ENCODE assay signal across 1 cellular context in genomic region chr9:69253057-69253456, GRCh38.
TF ChIP-seq lines count a peak whose summit lies in the region.

No MANE protein-coding gene starts in this region.

TF ChIP-seq in IMR-90, 13 proteins besides CTCF, POLR2A, EP300 and RAD21:
- no peak for TF ChIP-seq CEBPB (IDR thresholded peaks at IDR 0.05; ENCODE audit: low read depth, low read length)
- no peak for TF ChIP-seq USF2 (IDR thresholded peaks at IDR 0.05; ENCODE audit: low read depth, low read length)
- TF ChIP-seq RCOR1 (IDR thresholded peaks at IDR 0.05; ENCODE audit: insufficient replicate concordance, low read length), result no peak
- no peak for TF ChIP-seq CHD1 (IDR thresholded peaks at IDR 0.05; ENCODE audit: low read depth, low read length)
- no peak for TF ChIP-seq FOS (IDR thresholded peaks at IDR 0.05; ENCODE audit: low read depth, low read length)
- no peak for TF ChIP-seq ELK1 (IDR thresholded peaks at IDR 0.05; ENCODE audit: borderline replicate concordance, low read depth, low read length)
- TF ChIP-seq MAFK (IDR thresholded peaks at IDR 0.05; ENCODE audit: low read depth, low read length), result no peak
- no peak for TF ChIP-seq RFX5 (IDR thresholded peaks at IDR 0.05; ENCODE audit: low read depth, low read length)
- no peak for TF ChIP-seq NFE2L2 (IDR thresholded peaks at IDR 0.05; ENCODE audit: low read depth, low read length)
- TF ChIP-seq BHLHE40 (IDR thresholded peaks at IDR 0.05; ENCODE audit: low read depth, low read length), result no peak
- no peak for TF ChIP-seq SMC3 (IDR thresholded peaks at IDR 0.05; ENCODE audit: low read depth, low read length)
- no peak for TF ChIP-seq MXI1 (IDR thresholded peaks at IDR 0.05; ENCODE audit: borderline replicate concordance, low read depth, low read length)
- TF ChIP-seq MAZ (IDR thresholded peaks at IDR 0.05; ENCODE audit: borderline replicate concordance, low read depth, low read length), result no peak
